ENCODE assay signal across 12 cellular contexts in the genomic region with DNA sequence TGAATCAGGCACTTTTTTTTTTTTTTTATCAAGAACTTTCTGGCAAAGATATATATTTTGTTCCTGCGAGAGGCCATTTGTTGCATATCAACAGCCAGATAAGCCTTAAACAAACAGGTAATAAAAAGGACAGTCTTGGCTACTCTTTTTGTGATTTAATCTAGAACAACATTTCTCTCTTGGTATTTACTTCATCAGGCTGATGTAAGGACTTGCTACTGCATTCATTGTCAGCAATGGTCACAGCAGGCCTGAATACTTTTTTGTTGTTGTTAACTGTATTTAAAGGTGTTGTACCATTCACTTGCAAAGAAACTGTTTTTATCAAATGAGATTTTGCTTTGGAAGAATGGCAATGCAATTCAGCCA.
A peak's percentile ranks its signal among the peaks of the same experiment; 100 is the strongest.
DNase-seq lines count a peak whose midpoint lies in the region; ATAC-seq, FAIRE-seq and TF ChIP-seq lines count a peak whose summit lies in the region.
"Had no signal": no experiment of that assay in that cellular context is flagged by ENCODE, and none has a peak within 500 bp of the region (broad histone marks: within the 10 kb centered on the region; RNA-seq: fewer than 3 reads in every experiment).

No MANE protein-coding gene starts in this region.

- H3K9me3 ChIP-seq in GM23248 (ENCODE audit: low read depth) (no peaks in the 10 kb centered on the region), Panc1 (ENCODE audit: control insufficient read depth, insufficient read depth, low read depth, low read length) (peaks cover 21% of the 10 kb centered on the region; the same call in 1 of the 2 replicates), fibroblast of lung (ENCODE audit: control insufficient read depth, insufficient read depth, low read depth, low read length) (no peaks in the 10 kb centered on the region), skeletal muscle satellite cell (replicated peaks; ENCODE audit: low read length) (no peaks in the 10 kb centered on the region)
- H3K9me3 ChIP-seq: gastroesophageal sphincter had no signal

- peaks cover 49% of the 10 kb centered on the region for H3K4me1 ChIP-seq in GM23248 (ENCODE audit: insufficient read depth)
- H3K4me1 ChIP-seq in Panc1 (ENCODE audit: control insufficient read depth, insufficient read depth, low read length) = peaks cover 54% of the 10 kb centered on the region
- peaks cover 22% of the 10 kb centered on the region for H3K4me1 ChIP-seq in fibroblast of lung (ENCODE audit: control insufficient read depth, extremely low read depth, insufficient read depth, low read length)
- H3K4me1 ChIP-seq in skeletal muscle satellite cell (ENCODE audit: control insufficient read depth, insufficient read depth, low read length) = peaks cover 54% of the 10 kb centered on the region

- H3K4me2 ChIP-seq in GM23248 (ENCODE audit: unreplicated experiment) (peak overlapping the region; percentile 63), fibroblast of lung (ENCODE audit: extremely low read depth, insufficient read depth, low read length) (no peak overlapping the region), skeletal muscle satellite cell (ENCODE audit: low read length) (peak overlapping the region; percentile 53)

- BruUV-seq in Panc1 (replicated peaks; lab: Mats Ljungman, UMichigan) = no TSS peak

- ATAC-seq in Panc1 (no peak), HG03095 (IDR thresholded peaks at IDR 0.05; ENCODE audit: unreplicated experiment) (no peak)

- H3K9ac ChIP-seq in GM23248 (no peak overlapping the region), fibroblast of lung (ENCODE audit: insufficient read depth, low read length) (no peak overlapping the region), skeletal muscle satellite cell (ENCODE audit: low read depth, low read length) (peak overlapping the region; percentile 57)

- 35 to 40% methylated on average over 1 of the region's 1 CpG for WGBS in GM23248 (ENCODE audit: low coverage in 1 of 2, low lambda C conversion rate in 2 of 2, missing lambda C conversion rate in 2 of 2), 2 experiments

- H3K36me3 ChIP-seq in GM23248 (ENCODE audit: low read depth) (no peaks in the 10 kb centered on the region), Panc1 (ENCODE audit: control insufficient read depth, insufficient read depth, low read length) (no peaks in the 10 kb centered on the region), fibroblast of lung (ENCODE audit: control insufficient read depth, insufficient read depth, low read length) (no peaks in the 10 kb centered on the region), skeletal muscle satellite cell (ENCODE audit: insufficient read depth, low read length) (no peaks in the 10 kb centered on the region)
- H3K36me3 ChIP-seq: gastroesophageal sphincter had no signal

- H3K9me2 ChIP-seq in GM23248 (ENCODE audit: insufficient read depth) = no peaks in the 10 kb centered on the region

- in situ Hi-C loops in GM23248 (cut with MboI) (no loop called here), Panc1 (cut with HindIII; ENCODE audit: low pct_unique_long_range_greater_than_20kb, low sequenced_read_pairs) (no loop called here)

- POLR2A ChIA-PET in Panc1 (lab: Charles Lee) = no interaction called here
- POLR2A ChIA-PET in RWPE1 (lab: Yijun Ruan, JAX; ENCODE audit: low non-redundant PET) = no interaction called here

- H4K20me1 ChIP-seq in GM23248 (ENCODE audit: insufficient read depth) (no peaks in the 10 kb centered on the region), fibroblast of lung (ENCODE audit: control insufficient read depth, extremely low read depth, insufficient read depth, low read length) (no peaks in the 10 kb centered on the region)

- CTCF ChIA-PET in Panc1 (lab: Charles Lee) = no interaction called here
- CTCF ChIA-PET in RWPE1 (lab: Yijun Ruan, JAX) = interaction anchor here (0.7 kb wide), 1 partner anchor 1213 kb away, joined by 4 read pairs; no protein-coding TSS in a partner anchor

- FAIRE-seq in urothelium cell line (lab: Jason Lieb, UNC) = no peak

- no peaks in the 10 kb centered on the region for H3K27me3 ChIP-seq in GM23248 (replicated peaks; ENCODE audit: insufficient read depth)
- H3K27me3 ChIP-seq in Panc1 (ENCODE audit: control insufficient read depth, insufficient read depth, low read length) = no peaks in the 10 kb centered on the region
- no peaks in the 10 kb centered on the region for H3K27me3 ChIP-seq in fibroblast of lung (ENCODE audit: control insufficient read depth, insufficient read depth, low read length)
- no peaks in the 10 kb centered on the region for H3K27me3 ChIP-seq in skeletal muscle satellite cell (ENCODE audit: control insufficient read depth, insufficient read depth, low read length)
- H3K27me3 ChIP-seq: gastroesophageal sphincter had no signal

- H2AFZ ChIP-seq in GM23248 = no peak overlapping the region
- H2AFZ ChIP-seq in fibroblast of lung (ENCODE audit: low read length) = no peak overlapping the region

- intact Hi-C loops in Panc1 (cut with micrococcal nuclease; ENCODE audit: unreplicated experiment) = loop anchor here (5.0 kb wide), 1 partner anchor 676 kb away; no protein-coding TSS in a partner anchor

- DNase-seq in GM23248 = peak; percentile 17
- DNase-seq in Panc1 (ENCODE audit: low read depth, low spot score) = no peak
- peak in 1 of 2 donors; percentile 55 for DNase-seq in fibroblast of lung (ENCODE audit: low read depth in 2 of 2)
- DNase-seq in urothelium cell line (ENCODE audit: low spot score) = no peak
- DNase-seq in RWPE1 (ENCODE audit: low spot score) = no peak
- DNase-seq: activated B cell treated with CpG ODN at 0.5 μM for 24 hours; activated CD8-positive, alpha-beta memory T cell treated with anti-CD3 and anti-CD28 coated beads for 24 hours; NCI-H2081 treated with DMSO at 0.1 percent for 48 hours; NCI-H748 treated with DMSO at 0.1 percent for 48 hours had no signal

- H3F3A ChIP-seq in GM23248 (ENCODE audit: insufficient read depth) = peaks cover 54% of the 10 kb centered on the region

- H3K4me3 ChIP-seq in GM23248 (no peak overlapping the region), Panc1 (ENCODE audit: low read depth in 2 of 2, low read length in 2 of 2) (no peak overlapping the region), fibroblast of lung (replicated peaks in 1 of 4; ENCODE audit: control extremely low read depth in 1 of 4, insufficient read depth in 1 of 4, low read depth in 3 of 4, low read length in 4 of 4) (no peak overlapping the region), skeletal muscle satellite cell (ENCODE audit: low read length) (no peak overlapping the region)
- H3K4me3 ChIP-seq: gastroesophageal sphincter had no signal

- no peaks in the 10 kb centered on the region for H3K79me2 ChIP-seq in GM23248 (ENCODE audit: insufficient read depth)
- H3K79me2 ChIP-seq in fibroblast of lung (ENCODE audit: control insufficient read depth, insufficient read depth, low read length) = no peaks in the 10 kb centered on the region

- TF ChIP-seq CTCF in Panc1 (IDR thresholded peaks at IDR 0.05) (no peak), fibroblast of lung (conservative IDR thresholded peaks at IDR 0.05 in 1 of 2, IDR thresholded peaks at IDR 0.05 in 1 of 2; ENCODE audit: low read depth in 1 of 2, low read length in 2 of 2) (no peak), RWPE1 (conservative IDR thresholded peaks at IDR 0.05; ENCODE audit: low read depth) (no peak)

- H3K27ac ChIP-seq in GM23248 = peak overlapping the region; percentile 49
- peak overlapping the region; percentile 96 for H3K27ac ChIP-seq in Panc1 (ENCODE audit: low read length)
- peak overlapping the region; percentile 78 for H3K27ac ChIP-seq in fibroblast of lung (ENCODE audit: insufficient read depth, low read length)
- no peak overlapping the region for H3K27ac ChIP-seq in RWPE1
- H3K27ac ChIP-seq: gastroesophageal sphincter had no signal
